8 cellular contexts compared by ENCODE assay signal in genomic region chr19:7870571-7871279, GRCh38. TPM values are rescaled to one million over a fixed set of nuclear protein-coding genes. Genes with fewer than 3 reads are reported as not detected.
A peak's percentile ranks its signal among the peaks of the same experiment; 100 is the strongest.
DNase-seq lines count a peak whose midpoint lies in the region; ATAC-seq and TF ChIP-seq lines count a peak whose summit lies in the region.

No MANE protein-coding gene starts in this region.

- no peaks in the 10 kb centered on the region for H3K36me3 Mint-ChIP-seq in CD4-positive, alpha-beta T cell (ENCODE audit: low read depth)
- H3K36me3 Mint-ChIP-seq in H9 (ENCODE audit: insufficient read depth in 1 of 3, low read depth in 3 of 3): peaks cover 0 to 6% (median 5%) of the 10 kb centered on the region in 3 experiments; a peak in 4 of 7 replicates
- H3K36me3 Mint-ChIP-seq in activated naive CD8-positive, alpha-beta T cell treated with anti-CD3 and anti-CD28 coated beads for 36 hours: no peaks in the 10 kb centered on the region

- in situ Hi-C loops in transverse colon (cut with MboI; ENCODE audit: low pct_ligation_motif_present in 1 of 4, low pct_unique_long_range_greater_than_20kb in 1 of 4, low sequenced_read_pairs in 3 of 4): no loop called here

- H3K36me3 ChIP-seq in transverse colon (no peaks in the 10 kb centered on the region), sigmoid colon (no peaks in the 10 kb centered on the region)

- H2BK12ac ChIP-seq in H9 (ENCODE audit: insufficient read length, low read depth, low read length): no peak overlapping the region

- H3K27me3 Mint-ChIP-seq in CD4-positive, alpha-beta T cell: peaks cover 27% of the 10 kb centered on the region
- H3K27me3 Mint-ChIP-seq in H9 (ENCODE audit: low read depth): peaks cover 29% of the 10 kb centered on the region
- H3K27me3 Mint-ChIP-seq in activated naive CD8-positive, alpha-beta T cell treated with anti-CD3 and anti-CD28 coated beads for 36 hours: peaks cover 55% of the 10 kb centered on the region

- no peak overlapping the region for H2BK120ac ChIP-seq in H9 (ENCODE audit: low read depth, low read length, poor library complexity, severe bottlenecking)

- no peak overlapping the region for H2BK15ac ChIP-seq in H9 (ENCODE audit: low read depth, low read length)

- H3K18ac ChIP-seq in H9 (ENCODE audit: insufficient read length, low read depth, low read length): no peak overlapping the region

- H3K27ac ChIP-seq in CD4-positive, alpha-beta T cell (ENCODE audit: low read depth, low read length): no peak overlapping the region
- H3K27ac ChIP-seq in H9 (ENCODE audit: insufficient read length, low read depth, low read length) (no peak overlapping the region), transverse colon (peak overlapping the region; percentile 27 to 77 (median 55)), sigmoid colon (peak overlapping the region in 2 of 4 donors; percentile 34 to 46)

- POLR2A ChIA-PET in CD4-positive, alpha-beta T cell (lab: Charles Lee): interaction anchor here (0.6 to 1.1 kb wide), 5 partner anchors 13 to 769 kb away, joined by 3 read pairs; partner anchors contain the start of gene MAP2K7

- H3K23ac ChIP-seq in H9 (ENCODE audit: insufficient read length, low read depth, low read length): no peak overlapping the region

- H3K79me2 ChIP-seq in H9 (ENCODE audit: insufficient read depth, low read length): no peaks in the 10 kb centered on the region

- H3K4me3 ChIP-seq in transverse colon (no peak overlapping the region), sigmoid colon (no peak overlapping the region)

- TF ChIP-seq EP300 in transverse colon (IDR thresholded peaks at IDR 0.05; ENCODE audit: low read depth): no peak
- TF ChIP-seq EP300 in sigmoid colon (IDR thresholded peaks at IDR 0.05): no peak

- no peak overlapping the region for H3K14ac ChIP-seq in H9 (ENCODE audit: insufficient read depth, low read length)

- no peak overlapping the region for H4K5ac ChIP-seq in H9 (ENCODE audit: insufficient read length, low read depth, low read length)

- no peaks in the 10 kb centered on the region for H3K79me1 ChIP-seq in H9 (ENCODE audit: insufficient read depth, low read depth, low read length, poor library complexity, severe bottlenecking)

- H3K56ac ChIP-seq in H9 (ENCODE audit: insufficient read length, low read depth, low read length): no peak overlapping the region

- H2AK5ac ChIP-seq in H9 (ENCODE audit: insufficient read length, low read length): no peak overlapping the region

- H3K9ac ChIP-seq in H9 (ENCODE audit: extremely low read depth, insufficient read length, low read length): no peak overlapping the region

- H3K4me2 ChIP-seq in H9 (ENCODE audit: insufficient read depth, insufficient read length, low read length): peak overlapping the region; percentile 24

- CTCF ChIA-PET in CD4-positive, alpha-beta T cell (lab: Charles Lee): no interaction called here

- H2AFZ ChIP-seq in H9 (ENCODE audit: low read length): no peak overlapping the region

- no peak overlapping the region for H2BK20ac ChIP-seq in H9 (ENCODE audit: low read depth, low read length, poor library complexity, severe bottlenecking)

- H4K20me1 ChIP-seq in H9 (ENCODE audit: control insufficient read depth, insufficient read depth, insufficient read length): peaks cover 4% of the 10 kb centered on the region

- peaks cover 35% of the 10 kb centered on the region for H3K4me1 Mint-ChIP-seq in CD4-positive, alpha-beta T cell (ENCODE audit: low read depth)
- peaks cover 17 to 38% of the 10 kb centered on the region in 2 experiments for H3K4me1 Mint-ChIP-seq in H9
- H3K4me1 Mint-ChIP-seq in activated naive CD8-positive, alpha-beta T cell treated with anti-CD3 and anti-CD28 coated beads for 36 hours: peaks cover 27% of the 10 kb centered on the region

- no CpG with 5 or more reads among the region's 9 CpGs for WGBS in H9 (ENCODE audit: extremely low coverage, insufficient read length, low lambda C conversion rate)
- 13 to 46% methylated on average over 5 to 9 of the region's 9 CpGs for WGBS in transverse colon (ENCODE audit: low coverage in 1 of 2), 2 donors
- WGBS in sigmoid colon, 2 donors: 35 to 62% methylated on average over 9 of the region's 9 CpGs

- H3T11ph ChIP-seq in H9 (ENCODE audit: low read length): no peak overlapping the region

- peak in 4 of 10 experiments; percentile 38 to 69 (median 44) for DNase-seq in CD4-positive, alpha-beta T cell
- DNase-seq in H9 (peak; percentile 98), RKO (ENCODE audit: low spot score) (peak; percentile 90), islet precursor cell (peak; percentile 84), transverse colon (peak; percentile 67), 8988T (no peak), sigmoid colon (no peak)
- DNase-seq in activated naive CD8-positive, alpha-beta T cell treated with anti-CD3 and anti-CD28 coated beads for 36 hours: peak; percentile 76

- TF ChIP-seq CTCF in CD4-positive, alpha-beta T cell (IDR thresholded peaks at IDR 0.05): no peak
- TF ChIP-seq CTCF in H9 (conservative IDR thresholded peaks at IDR 0.05) (no peak), transverse colon (IDR thresholded peaks at IDR 0.05) (no peak), sigmoid colon (IDR thresholded peaks at IDR 0.05) (no peak)

- H3K9me3 ChIP-seq in CD4-positive, alpha-beta T cell (ENCODE audit: control insufficient read depth, low read length): no peaks in the 10 kb centered on the region
- H3K9me3 ChIP-seq in H9 (ENCODE audit: control insufficient read depth, low read depth, low read length) (no peaks in the 10 kb centered on the region), transverse colon (no peaks in the 10 kb centered on the region), sigmoid colon (no peaks in the 10 kb centered on the region)

- TF ChIP-seq POLR2A in transverse colon (IDR thresholded peaks at IDR 0.05): no peak
- TF ChIP-seq POLR2A in sigmoid colon (IDR thresholded peaks at IDR 0.05): no peak

- no peak overlapping the region for H3K27ac Mint-ChIP-seq in CD4-positive, alpha-beta T cell
- H3K27ac Mint-ChIP-seq in H9: peak overlapping the region in 2 of 3 experiments; percentile 98 to 99; a peak in 5 of 7 replicates
- H3K27ac Mint-ChIP-seq in activated naive CD8-positive, alpha-beta T cell treated with anti-CD3 and anti-CD28 coated beads for 36 hours: no peak overlapping the region

- H3K4me1 ChIP-seq in H9 (ENCODE audit: insufficient read depth, low read length) (no peaks in the 10 kb centered on the region; the same call in 1 of the 2 replicates), transverse colon (peaks cover 18 to 51% (median 43%) of the 10 kb centered on the region in 4 donors), sigmoid colon (peaks cover 0 to 55% (median 48%) of the 10 kb centered on the region in 4 donors)

- peak overlapping the region; percentile 57 for H3K4me3 Mint-ChIP-seq in CD4-positive, alpha-beta T cell
- H3K4me3 Mint-ChIP-seq in H9: peak overlapping the region in 1 of 2 experiments; percentile 75; a peak in 3 of 5 replicates
- H3K4me3 Mint-ChIP-seq in activated naive CD8-positive, alpha-beta T cell treated with anti-CD3 and anti-CD28 coated beads for 36 hours: peak overlapping the region; percentile 10

- no peak for ATAC-seq in CD4-positive, alpha-beta T cell (ENCODE audit: poor library complexity)

- H3K4ac ChIP-seq in H9 (ENCODE audit: low read depth, low read length): no peak overlapping the region

- H4K91ac ChIP-seq in H9 (ENCODE audit: insufficient read length, low read depth, low read length): no peak overlapping the region

- no peak overlapping the region for H4K8ac ChIP-seq in H9 (replicated peaks; ENCODE audit: insufficient read length, low read depth, low read length)

- H3K9me3 Mint-ChIP-seq in CD4-positive, alpha-beta T cell: no peaks in the 10 kb centered on the region
- H3K9me3 Mint-ChIP-seq in H9: no peaks in the 10 kb centered on the region
- H3K9me3 Mint-ChIP-seq in activated naive CD8-positive, alpha-beta T cell treated with anti-CD3 and anti-CD28 coated beads for 36 hours: no peaks in the 10 kb centered on the region

- H2BK5ac ChIP-seq in H9 (ENCODE audit: insufficient read length, low read length): no peak overlapping the region

- H3K23me2 ChIP-seq in H9 (ENCODE audit: insufficient read length, low read depth, low read length, poor library complexity, severe bottlenecking): peaks cover 22% of the 10 kb centered on the region

- intact Hi-C loops in CD4-positive, alpha-beta T cell (cut with DNase I, micrococcal nuclease): no loop called here
- intact Hi-C loops in transverse colon (cut with DNase I; ENCODE audit: low total_unique reads): loop anchor here (5.0 kb wide), 1 partner anchor 1408 kb away; the partner anchor contains the start of gene CRB3
- intact Hi-C loops in sigmoid colon (cut with DNase I): no loop called here

- peaks cover 28% of the 10 kb centered on the region for H3K27me3 ChIP-seq in CD4-positive, alpha-beta T cell (ENCODE audit: control insufficient read depth, insufficient read depth, low read length)
- H3K27me3 ChIP-seq in H9 (ENCODE audit: insufficient read depth, low read length) (peaks cover 1% of the 10 kb centered on the region; the same call in 1 of the 2 replicates), transverse colon (peaks cover 66% of the 10 kb centered on the region), sigmoid colon (peaks cover 33 to 68% (median 65%) of the 10 kb centered on the region in 3 donors)

RNA-seq across cellular contexts. Expression of gene PRR36, which starts 3.5 kb away (rescaled TPM):
- total RNA-seq in CD4-positive, alpha-beta T cell: under 1 TPM; 0.25 to 0.30 TPM
- total RNA-seq in H9 (2021) (20.4 and 21.4 TPM in 2 replicates), transverse colon (under 1 TPM in 1 of 4 donors, not detected in 3; 0.16 TPM), sigmoid colon (not detected)
- under 1 TPM in 1 of 2 experiments, not detected in 1; 0.10 TPM for total RNA-seq in activated naive CD8-positive, alpha-beta T cell treated with anti-CD3 and anti-CD28 coated beads for 36 hours
- under 1 TPM in 2 of 3 donors, not detected in 1; under 0.01 to 0.23 TPM for polyA plus RNA-seq in sigmoid colon

RNA-seq across cellular contexts. Expression of gene LRRC8E, which starts 17.6 kb away (rescaled TPM):
- total RNA-seq in CD4-positive, alpha-beta T cell: not detected
- total RNA-seq in H9 (2021) (4.6 and 4.8 TPM in 2 replicates), transverse colon (1 to 10 TPM in 1 of 4 donors, under 1 TPM in 1, not detected in 2; 0.79 to 1.5 TPM), sigmoid colon (not detected)
- not detected for total RNA-seq in activated naive CD8-positive, alpha-beta T cell treated with anti-CD3 and anti-CD28 coated beads for 36 hours
- polyA plus RNA-seq in sigmoid colon: 1 to 10 TPM in 2 of 3 donors, under 1 TPM in 1; 0.23 to 1.2 (median 1.2) TPM

RNA-seq across cellular contexts. Expression of gene MAP2K7, which starts 33.0 kb away (rescaled TPM):
- 10 to 100 TPM; 81.7 to 82.3 TPM for total RNA-seq in CD4-positive, alpha-beta T cell
- 47.2 and 48.1 TPM in 2 replicates for total RNA-seq in H9 (2021)
- 10 to 100 TPM; 31.8 to 32.4 TPM for total RNA-seq in activated naive CD8-positive, alpha-beta T cell treated with anti-CD3 and anti-CD28 coated beads for 36 hours
- total RNA-seq in transverse colon: 100 to 1,000 TPM in 1 of 4 donors, 10 to 100 TPM in 3; 11.9 to 125 (median 20.9) TPM
- 10 to 100 TPM; 12.5 to 20.2 (median 17.4) TPM for total RNA-seq in sigmoid colon
- 10 to 100 TPM; 15.6 to 27.8 (median 15.7) TPM for polyA plus RNA-seq in sigmoid colon

RNA-seq across cellular contexts. Expression of gene EVI5L, which starts 40.7 kb away (rescaled TPM):
- 1 to 10 TPM; 5.2 to 6.0 TPM for total RNA-seq in CD4-positive, alpha-beta T cell
- total RNA-seq in H9 (2021) (7.1 and 7.8 TPM in 2 replicates), transverse colon (10 to 100 TPM in 3 of 4 donors, 1 to 10 TPM in 1; 8.5 to 65.8 (median 15.0) TPM), sigmoid colon (10 to 100 TPM in 3 of 4 donors, 1 to 10 TPM in 1; 8.4 to 18.6 (median 12.5) TPM)
- 1 to 10 TPM; 4.8 TPM for total RNA-seq in activated naive CD8-positive, alpha-beta T cell treated with anti-CD3 and anti-CD28 coated beads for 36 hours
- polyA plus RNA-seq in sigmoid colon: 10 to 100 TPM in 1 of 3 donors, 1 to 10 TPM in 2; 5.3 to 11.4 (median 6.0) TPM

RNA-seq across cellular contexts. Expression of gene TGFBR3L, which starts 43.9 kb away (rescaled TPM):
- 1 to 10 TPM; 1.1 to 1.2 TPM for total RNA-seq in CD4-positive, alpha-beta T cell
- 5.5 and 6.5 TPM in 2 replicates for total RNA-seq in H9 (2021)
- total RNA-seq in activated naive CD8-positive, alpha-beta T cell treated with anti-CD3 and anti-CD28 coated beads for 36 hours: 1 to 10 TPM; 2.1 to 3.2 TPM
- 1 to 10 TPM in 1 of 4 donors, not detected in 3; 1.4 TPM for total RNA-seq in transverse colon
- total RNA-seq in sigmoid colon: 1 to 10 TPM in 1 of 4 donors, not detected in 3; 1.8 TPM
- polyA plus RNA-seq in sigmoid colon: not detected

Comparison
In these comparisons a context has a peak if more than half of its experiments do, and no peak if none do; other contexts are left out.
1. DNase-seq: peak in H9 (single experiment), RKO (single experiment), activated naive CD8-positive, alpha-beta T cell treated with anti-CD3 and anti-CD28 coated beads for 36 hours (single experiment), islet precursor cell (single experiment) and transverse colon (single experiment); none in 8988T (single experiment) and sigmoid colon (single experiment).
2. H3K27ac ChIP-seq: peak in transverse colon (4 of 4); none in CD4-positive, alpha-beta T cell (single experiment) and H9 (single experiment).
3. H3K27ac Mint-ChIP-seq: peak in H9 (2 of 3); none in CD4-positive, alpha-beta T cell (single experiment) and activated naive CD8-positive, alpha-beta T cell treated with anti-CD3 and anti-CD28 coated beads for 36 hours (single experiment).
4. RNA of gene PRR36, which starts 3.5 kb away (total RNA-seq): 20.4 to 21.4 TPM in H9; 0.25 to 0.30 TPM in CD4-positive, alpha-beta T cell, 0.10 TPM in activated naive CD8-positive, alpha-beta T cell treated with anti-CD3 and anti-CD28 coated beads for 36 hours, 0.16 TPM in transverse colon and not detected in sigmoid colon; every median in the first group is over 10 times any median in the second.